In the genomic region with DNA sequence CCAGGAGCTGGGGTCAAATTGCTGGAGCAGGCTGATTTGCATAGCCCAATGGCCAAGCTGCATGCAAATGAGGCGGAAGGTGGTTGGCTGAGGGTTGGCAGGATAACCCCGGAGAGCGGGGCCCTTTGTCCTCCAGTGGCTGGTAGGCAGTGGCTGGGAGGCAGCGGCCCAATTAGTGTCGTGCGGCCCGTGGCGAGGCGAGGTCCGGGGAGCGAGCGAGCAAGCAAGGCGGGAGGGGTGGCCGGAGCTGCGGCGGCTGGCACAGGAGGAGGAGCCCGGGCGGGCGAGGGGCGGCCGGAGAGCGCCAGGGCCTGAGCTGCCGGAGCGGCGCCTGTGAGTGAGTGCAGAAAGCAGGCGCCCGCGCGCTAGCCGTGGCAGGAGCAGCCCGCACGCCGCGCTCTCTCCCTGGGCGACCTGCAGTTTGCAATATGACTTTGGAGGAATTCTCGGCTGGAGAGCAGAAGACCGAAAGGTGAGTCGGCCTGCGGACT, we compare ENCODE assay signal across 7 cellular contexts.
A peak's percentile ranks its signal among the peaks of the same experiment; 100 is the strongest.
DNase-seq lines count a peak whose midpoint lies in the region; ATAC-seq and TF ChIP-seq lines count a peak whose summit lies in the region.

A gene with protein sequence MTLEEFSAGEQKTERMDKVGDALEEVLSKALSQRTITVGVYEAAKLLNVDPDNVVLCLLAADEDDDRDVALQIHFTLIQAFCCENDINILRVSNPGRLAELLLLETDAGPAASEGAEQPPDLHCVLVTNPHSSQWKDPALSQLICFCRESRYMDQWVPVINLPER (plus strand): TSS at position 135 of the 491 bp plus-strand sequence. CDS start 294 bp downstream, at position 429.

- TF ChIP-seq CTCF in retinal pigment epithelial cell (conservative IDR thresholded peaks at IDR 0.05; ENCODE audit: low read depth, low read length), result no peak

- peak; percentile 99 for DNase-seq in NCI-H2081 (lab: John Stamatoyannopoulos, UW)
- DNase-seq in T1000 (lab: John Stamatoyannopoulos, UW), result peak; percentile 98
- DNase-seq in astrocyte of the hippocampus (ENCODE audit: low read depth, low spot score), result peak; percentile 99
- DNase-seq in hippocampal formation (lab: John Stamatoyannopoulos, UW), result peak; percentile 98 to 99
- DNase-seq in retinal pigment epithelial cell (ENCODE audit: low read depth), result peak; percentile 99

- ATAC-seq in GM18508 (IDR thresholded peaks at IDR 0.05; ENCODE audit: insufficient read depth, unreplicated experiment), result peak; percentile 84
- ATAC-seq in HG03025 (IDR thresholded peaks at IDR 0.05; ENCODE audit: low FRiP score, unreplicated experiment), result peak; percentile 89

- peak within 1 kb of the TSS; percentile 98 for H3K4me3 ChIP-seq in retinal pigment epithelial cell (ENCODE audit: low read length)

Comparison
In these comparisons a context has a peak if more than half of its experiments do, and no peak if none do; other contexts are left out.
1. Peak in every context shown above with its lines: DNase-seq, ATAC-seq and H3K4me3 ChIP-seq.